In the genomic region with DNA sequence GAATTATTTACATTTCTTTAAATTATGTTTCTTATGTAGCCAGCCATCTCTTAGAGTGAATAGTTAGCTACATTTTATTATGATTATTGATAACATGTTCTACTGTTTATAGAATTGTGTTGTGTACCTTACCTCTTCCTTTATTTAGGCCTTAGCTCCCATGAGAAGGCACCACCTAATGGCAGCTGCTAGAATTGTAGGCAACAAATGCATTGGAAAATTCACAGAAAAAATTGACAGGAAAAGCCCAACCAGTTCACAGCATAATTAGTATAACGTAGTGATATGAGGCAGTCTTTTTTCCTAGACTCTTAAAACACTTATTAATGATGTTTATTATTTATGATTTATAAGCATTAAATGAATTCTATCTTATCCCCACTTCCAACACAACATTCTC, we compare ENCODE assay signal across 2 cellular contexts.
TF ChIP-seq lines count a peak whose summit lies in the region.

No MANE protein-coding gene starts in this region.

TF ChIP-seq in IMR-90, 13 proteins besides CTCF, POLR2A, EP300 and RAD21 (continued from another document):
- TF ChIP-seq MAFK (IDR thresholded peaks at IDR 0.05; ENCODE audit: low read depth, low read length): no peak
- no peak for TF ChIP-seq CHD1 (IDR thresholded peaks at IDR 0.05; ENCODE audit: low read depth, low read length)
- TF ChIP-seq SMC3 (IDR thresholded peaks at IDR 0.05; ENCODE audit: low read depth, low read length): no peak

TF ChIP-seq in WTC11, 78 proteins besides CTCF, POLR2A, EP300 and RAD21 (continued from another document):
- TF ChIP-seq, protein P1, sequence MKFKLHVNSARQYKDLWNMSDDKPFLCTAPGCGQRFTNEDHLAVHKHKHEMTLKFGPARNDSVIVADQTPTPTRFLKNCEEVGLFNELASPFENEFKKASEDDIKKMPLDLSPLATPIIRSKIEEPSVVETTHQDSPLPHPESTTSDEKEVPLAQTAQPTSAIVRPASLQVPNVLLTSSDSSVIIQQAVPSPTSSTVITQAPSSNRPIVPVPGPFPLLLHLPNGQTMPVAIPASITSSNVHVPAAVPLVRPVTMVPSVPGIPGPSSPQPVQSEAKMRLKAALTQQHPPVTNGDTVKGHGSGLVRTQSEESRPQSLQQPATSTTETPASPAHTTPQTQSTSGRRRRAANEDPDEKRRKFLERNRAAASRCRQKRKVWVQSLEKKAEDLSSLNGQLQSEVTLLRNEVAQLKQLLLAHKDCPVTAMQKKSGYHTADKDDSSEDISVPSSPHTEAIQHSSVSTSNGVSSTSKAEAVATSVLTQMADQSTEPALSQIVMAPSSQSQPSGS (CRISPR knock-in tag; IDR thresholded peaks at IDR 0.05; ENCODE audit: borderline replicate concordance, low read depth): no peak
- TF ChIP-seq NR3C1 (CRISPR knock-in tag; conservative IDR thresholded peaks at IDR 0.05; ENCODE audit: low read depth): no peak
- TF ChIP-seq, protein P2, sequence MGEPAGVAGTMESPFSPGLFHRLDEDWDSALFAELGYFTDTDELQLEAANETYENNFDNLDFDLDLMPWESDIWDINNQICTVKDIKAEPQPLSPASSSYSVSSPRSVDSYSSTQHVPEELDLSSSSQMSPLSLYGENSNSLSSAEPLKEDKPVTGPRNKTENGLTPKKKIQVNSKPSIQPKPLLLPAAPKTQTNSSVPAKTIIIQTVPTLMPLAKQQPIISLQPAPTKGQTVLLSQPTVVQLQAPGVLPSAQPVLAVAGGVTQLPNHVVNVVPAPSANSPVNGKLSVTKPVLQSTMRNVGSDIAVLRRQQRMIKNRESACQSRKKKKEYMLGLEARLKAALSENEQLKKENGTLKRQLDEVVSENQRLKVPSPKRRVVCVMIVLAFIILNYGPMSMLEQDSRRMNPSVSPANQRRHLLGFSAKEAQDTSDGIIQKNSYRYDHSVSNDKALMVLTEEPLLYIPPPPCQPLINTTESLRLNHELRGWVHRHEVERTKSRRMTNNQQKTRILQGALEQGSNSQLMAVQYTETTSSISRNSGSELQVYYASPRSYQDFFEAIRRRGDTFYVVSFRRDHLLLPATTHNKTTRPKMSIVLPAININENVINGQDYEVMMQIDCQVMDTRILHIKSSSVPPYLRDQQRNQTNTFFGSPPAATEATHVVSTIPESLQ (CRISPR knock-in tag; IDR thresholded peaks at IDR 0.05): no peak
- TF ChIP-seq OVOL2 (CRISPR knock-in tag; IDR thresholded peaks at IDR 0.05; ENCODE audit: borderline replicate concordance): no peak
- no peak for TF ChIP-seq RORB (CRISPR knock-in tag; IDR thresholded peaks at IDR 0.05)
- TF ChIP-seq AFF4 (CRISPR knock-in tag; IDR thresholded peaks at IDR 0.05; ENCODE audit: borderline replicate concordance): no peak
- TF ChIP-seq, protein P3, sequence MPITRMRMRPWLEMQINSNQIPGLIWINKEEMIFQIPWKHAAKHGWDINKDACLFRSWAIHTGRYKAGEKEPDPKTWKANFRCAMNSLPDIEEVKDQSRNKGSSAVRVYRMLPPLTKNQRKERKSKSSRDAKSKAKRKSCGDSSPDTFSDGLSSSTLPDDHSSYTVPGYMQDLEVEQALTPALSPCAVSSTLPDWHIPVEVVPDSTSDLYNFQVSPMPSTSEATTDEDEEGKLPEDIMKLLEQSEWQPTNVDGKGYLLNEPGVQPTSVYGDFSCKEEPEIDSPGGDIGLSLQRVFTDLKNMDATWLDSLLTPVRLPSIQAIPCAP (CRISPR knock-in tag; IDR thresholded peaks at IDR 0.05): no peak
